In the genomic region with DNA sequence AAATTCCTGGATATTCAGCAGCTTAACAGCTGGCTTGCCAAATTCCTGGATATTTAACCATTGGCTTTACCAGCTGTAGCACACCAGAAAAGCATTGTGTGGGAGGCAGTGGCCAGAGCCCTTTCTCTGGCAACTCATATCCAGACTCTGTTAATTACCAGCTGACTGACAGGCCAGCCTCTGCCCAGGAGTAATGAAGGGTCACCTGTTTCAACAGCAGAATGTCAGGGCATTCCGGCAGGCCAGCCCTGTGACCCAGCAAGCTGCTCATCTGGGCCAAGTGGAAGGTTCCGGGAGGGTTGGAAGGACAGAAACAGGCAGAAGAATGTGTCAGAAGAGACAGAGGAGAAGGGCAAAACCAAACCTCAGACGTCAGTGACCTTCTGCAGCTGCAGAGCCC, we compare ENCODE assay signal across 33 cellular contexts. TPM values are rescaled to one million over a fixed set of nuclear protein-coding genes. Genes with fewer than 3 reads are reported as not detected.
"Had no signal": no experiment of that assay in that cellular context is flagged by ENCODE, and none has a peak within 500 bp of the region (broad histone marks: within the 10 kb centered on the region; RNA-seq: fewer than 3 reads in every experiment).

No MANE protein-coding gene starts in this region.

- H3K36me3 Mint-ChIP-seq: activated CD4-positive, alpha-beta memory T cell treated with anti-CD3 and anti-CD28 coated beads for 36 hours; activated CD8-positive, alpha-beta memory T cell treated with anti-CD3 and anti-CD28 coated beads, Interleukin-2, amount 10 ng/mL, durations not matched to agents 7 days and 5 days; activated naive CD4-positive, alpha-beta T cell treated with anti-CD3 and anti-CD28 coated beads, Interleukin-2, amount 50 U/mL, for 24 hours; activated naive CD8-positive, alpha-beta T cell treated with anti-CD3 and anti-CD28 coated beads for 36 hours; brain had no signal

- H3K4me3 ChIP-seq: adrenal gland, breast epithelium, cardiac muscle cell, colonic mucosa, esophagus squamous epithelium, gastroesophageal sphincter had no signal

- H3K27me3 ChIP-seq: adrenal gland, breast epithelium, colonic mucosa had no signal

- H3K27ac Mint-ChIP-seq: activated CD4-positive, alpha-beta memory T cell treated with anti-CD3 and anti-CD28 coated beads for 36 hours; activated CD4-positive, alpha-beta T cell treated with anti-CD3 and anti-CD28 coated beads for 36 hours; activated CD4-positive, alpha-beta T cell treated with anti-CD3 and anti-CD28 coated beads, Interleukin-2, amount 10 ng/mL, durations not matched to agents 24 days and 14 days; activated CD8-positive, alpha-beta memory T cell treated with anti-CD3 and anti-CD28 coated beads, Interleukin-2, amount 10 ng/mL, durations not matched to agents 7 days and 5 days; activated CD8-positive, alpha-beta T cell treated with anti-CD3 and anti-CD28 coated beads, Interleukin-2, amount 10 ng/mL, durations not matched to agents 7 days and 5 days; activated naive CD4-positive, alpha-beta T cell treated with anti-CD3 and anti-CD28 coated beads for 36 hours; activated naive CD4-positive, alpha-beta T cell treated with anti-CD3 and anti-CD28 coated beads, Interleukin-2, amount 50 U/mL, for 24 hours; activated naive CD8-positive, alpha-beta T cell treated with anti-CD3 and anti-CD28 coated beads for 36 hours; activated naive CD8-positive, alpha-beta T cell treated with anti-CD3 and anti-CD28 coated beads, Interleukin-2, amount 50 U/mL, for 24 hours; activated T-helper 1 cell treated with anti-CD3 and anti-CD28 coated beads, Interleukin-12 subunit alpha, Interleukin-12 subunit beta, Interleukin-2, Interleukin-4 antibody, amounts not matched to agents 30 ng/mL and 10 ng/mL and 1 ng/mL, durations not matched to agents 14 hours and 24 hours and 36 hours; activated T-helper 2 cell treated with anti-CD3 and anti-CD28 coated beads, Interferon-gamma antibody, Interleukin-2, Interleukin-4, amounts not matched to agents 10 μg/mL and 5 μg/mL and 100 μg/mL, durations not matched to agents 14 hours and 24 hours and 36 hours; brain had no signal

- H3K4me1 ChIP-seq: breast epithelium, colonic mucosa had no signal

- DNase-seq: activated CD4-positive, alpha-beta memory T cell treated with anti-CD3 and anti-CD28 coated beads for 36 hours; activated CD4-positive, alpha-beta T cell treated with anti-CD3 and anti-CD28 coated beads for 36 hours; activated CD4-positive, alpha-beta T cell treated with anti-CD3 and anti-CD28 coated beads, Interleukin-2, amount 10 ng/mL, durations not matched to agents 24 days and 14 days; activated CD4-positive, CD25-positive, alpha-beta regulatory T cell; activated CD4-positive, CD25-positive, alpha-beta regulatory T cell treated with anti-CD3 and anti-CD28 coated beads, Interleukin-2, amount 50 U/mL, for 72 hours; activated CD8-positive, alpha-beta memory T cell treated with anti-CD3 and anti-CD28 coated beads, Interleukin-2, amount 10 ng/mL, durations not matched to agents 7 days and 5 days; activated CD8-positive, alpha-beta memory T cell treated with anti-CD3 and anti-CD28 coated beads, Interleukin-2, amount 50 U/mL, for 4 hours; activated CD8-positive, alpha-beta T cell treated with anti-CD3 and anti-CD28 coated beads, Interleukin-2, amount 10 ng/mL, durations not matched to agents 7 days and 5 days; activated effector memory CD4-positive, alpha-beta T cell treated with anti-CD3 and anti-CD28 coated beads, Interleukin-2, amount 50 U/mL, for 16 hours; activated naive CD4-positive, alpha-beta T cell treated with anti-CD3 and anti-CD28 coated beads for 36 hours; activated naive CD8-positive, alpha-beta T cell treated with anti-CD3 and anti-CD28 coated beads for 36 hours; activated naive CD8-positive, alpha-beta T cell treated with anti-CD3 and anti-CD28 coated beads, Interleukin-2, amount 50 U/mL, for 24 hours; activated T-cell treated with anti-CD3 and anti-CD28 coated beads, Interleukin-2, amount 50 U/mL, for 1 hour; activated T-cell treated with anti-CD3 and anti-CD28 coated beads, Interleukin-2, amount 50 U/mL, for 48 hours; adrenal gland; amygdala; aorta; central memory CD4-positive, alpha-beta T cell; cerebellar nuclear complex; colonic mucosa; effector CD8-positive, alpha-beta T cell; esophagus squamous epithelium; foreskin melanocyte; T-helper 2 cell had no signal

- H3K36me3 ChIP-seq: adrenal gland, breast epithelium, cardiac muscle cell, colonic mucosa, esophagus squamous epithelium, gastroesophageal sphincter had no signal

- H3K27ac ChIP-seq: adrenal gland, breast epithelium, cardiac muscle cell, colonic mucosa, epithelial cell of prostate, esophagus squamous epithelium, gastroesophageal sphincter had no signal

- H3K9me3 ChIP-seq: adrenal gland, breast epithelium, colonic mucosa, esophagus squamous epithelium, gastroesophageal sphincter had no signal

- H3K4me3 Mint-ChIP-seq: activated CD4-positive, alpha-beta memory T cell treated with anti-CD3 and anti-CD28 coated beads for 36 hours; activated CD4-positive, alpha-beta T cell treated with anti-CD3 and anti-CD28 coated beads for 36 hours; activated CD4-positive, alpha-beta T cell treated with anti-CD3 and anti-CD28 coated beads, Interleukin-2, amount 10 ng/mL, durations not matched to agents 24 days and 14 days; activated CD8-positive, alpha-beta memory T cell treated with anti-CD3 and anti-CD28 coated beads, Interleukin-2, amount 10 ng/mL, durations not matched to agents 7 days and 5 days; activated CD8-positive, alpha-beta T cell treated with anti-CD3 and anti-CD28 coated beads, Interleukin-2, amount 10 ng/mL, durations not matched to agents 7 days and 5 days; activated naive CD4-positive, alpha-beta T cell treated with anti-CD3 and anti-CD28 coated beads for 36 hours; activated naive CD4-positive, alpha-beta T cell treated with anti-CD3 and anti-CD28 coated beads, Interleukin-2, amount 50 U/mL, for 24 hours; activated naive CD8-positive, alpha-beta T cell treated with anti-CD3 and anti-CD28 coated beads for 36 hours; activated naive CD8-positive, alpha-beta T cell treated with anti-CD3 and anti-CD28 coated beads, Interleukin-2, amount 50 U/mL, for 24 hours; activated T-helper 1 cell treated with anti-CD3 and anti-CD28 coated beads, Interleukin-12 subunit alpha, Interleukin-12 subunit beta, Interleukin-2, Interleukin-4 antibody, amounts not matched to agents 30 ng/mL and 10 ng/mL and 1 ng/mL, durations not matched to agents 14 hours and 24 hours and 36 hours; brain had no signal

- H3K9me3 Mint-ChIP-seq: activated CD4-positive, alpha-beta memory T cell treated with anti-CD3 and anti-CD28 coated beads for 36 hours; activated CD4-positive, alpha-beta T cell treated with anti-CD3 and anti-CD28 coated beads, Interleukin-2, amount 10 ng/mL, durations not matched to agents 24 days and 14 days; activated naive CD4-positive, alpha-beta T cell treated with anti-CD3 and anti-CD28 coated beads for 36 hours; activated naive CD4-positive, alpha-beta T cell treated with anti-CD3 and anti-CD28 coated beads, Interleukin-2, amount 50 U/mL, for 24 hours; activated naive CD8-positive, alpha-beta T cell treated with anti-CD3 and anti-CD28 coated beads for 36 hours; activated naive CD8-positive, alpha-beta T cell treated with anti-CD3 and anti-CD28 coated beads, Interleukin-2, amount 50 U/mL, for 24 hours; activated T-helper 1 cell treated with anti-CD3 and anti-CD28 coated beads, Interleukin-12 subunit alpha, Interleukin-12 subunit beta, Interleukin-2, Interleukin-4 antibody, amounts not matched to agents 30 ng/mL and 10 ng/mL and 1 ng/mL, durations not matched to agents 14 hours and 24 hours and 36 hours; activated T-helper 2 cell treated with anti-CD3 and anti-CD28 coated beads, Interferon-gamma antibody, Interleukin-2, Interleukin-4, amounts not matched to agents 10 μg/mL and 5 μg/mL and 100 μg/mL, durations not matched to agents 14 hours and 24 hours and 36 hours; brain had no signal

- H3K4me1 Mint-ChIP-seq: activated CD4-positive, alpha-beta T cell treated with anti-CD3 and anti-CD28 coated beads, Interleukin-2, amount 10 ng/mL, durations not matched to agents 24 days and 14 days; activated naive CD4-positive, alpha-beta T cell treated with anti-CD3 and anti-CD28 coated beads, Interleukin-2, amount 50 U/mL, for 24 hours had no signal

RNA-seq across cellular contexts. Expression of gene KIRREL1, which starts 35.2 kb away (rescaled TPM):
- total RNA-seq: activated CD4-positive, alpha-beta memory T cell treated with anti-CD3 and anti-CD28 coated beads for 36 hours; activated CD8-positive, alpha-beta memory T cell treated with anti-CD3 and anti-CD28 coated beads, Interleukin-2, amount 10 ng/mL, durations not matched to agents 7 days and 5 days; activated CD8-positive, alpha-beta T cell treated with anti-CD3 and anti-CD28 coated beads, Interleukin-2, amount 10 ng/mL, durations not matched to agents 7 days and 5 days; activated T-helper 1 cell treated with anti-CD3 and anti-CD28 coated beads, Interleukin-12 subunit alpha, Interleukin-12 subunit beta, Interleukin-2, Interleukin-4 antibody, amounts not matched to agents 30 ng/mL and 10 ng/mL and 1 ng/mL, durations not matched to agents 14 hours and 24 hours and 36 hours; activated T-helper 2 cell treated with anti-CD3 and anti-CD28 coated beads, Interferon-gamma antibody, Interleukin-2, Interleukin-4, amounts not matched to agents 10 μg/mL and 5 μg/mL and 100 μg/mL, durations not matched to agents 14 hours and 24 hours and 36 hours; T-helper 1 cell treated with Interleukin-12 subunit alpha and Interleukin-12 subunit beta and Interleukin-4 antibody, amounts not matched to agents 30 ng/mL and 1 ng/mL, for 36 hours had no signal
